1 cellular context compared by ENCODE assay signal in the genomic region with DNA sequence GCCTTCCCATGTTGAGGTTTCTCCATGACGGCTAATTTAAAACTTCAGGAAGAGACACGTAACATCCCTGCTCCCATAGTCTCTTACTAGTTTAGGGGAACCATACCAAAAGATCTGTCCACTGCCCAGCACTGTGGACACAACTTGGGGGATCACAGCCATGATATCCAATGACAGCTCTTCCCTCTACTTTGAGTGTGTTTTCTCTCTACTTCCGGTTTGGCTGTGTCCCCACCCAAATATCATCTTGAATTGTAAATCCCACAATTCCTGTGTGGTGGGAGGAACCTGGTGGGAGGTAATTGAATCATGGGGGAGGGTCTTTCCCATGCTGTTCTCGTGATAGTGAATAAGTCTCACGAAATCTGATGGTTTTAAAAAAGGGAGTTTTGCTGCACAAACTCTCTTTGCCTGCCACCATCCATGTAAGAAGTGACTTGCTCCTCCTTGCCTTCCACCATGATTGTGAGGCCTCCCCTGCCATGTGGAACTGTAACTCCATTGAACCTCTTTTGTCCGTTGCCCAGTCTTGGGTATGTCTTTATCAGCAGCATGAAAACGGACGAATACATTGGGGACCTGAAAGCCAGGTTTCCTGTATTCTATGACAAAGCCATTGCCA.
TF ChIP-seq lines count a peak whose summit lies in the region.

No MANE protein-coding gene starts in this region.

TF ChIP-seq in HepG2, 621 proteins besides CTCF, POLR2A, EP300 and RAD21 (continues in another document):
- TF ChIP-seq MAFG (CRISPR knock-in tag; IDR thresholded peaks at IDR 0.05) (no peak), ZNF629 (CRISPR knock-in tag; conservative IDR thresholded peaks at IDR 0.05) (no peak), TFDP2 (CRISPR knock-in tag; IDR thresholded peaks at IDR 0.05) (no peak), ZNF496 (CRISPR knock-in tag; IDR thresholded peaks at IDR 0.05; ENCODE audit: insufficient replicate concordance) (no peak), ZNF891 (CRISPR knock-in tag; IDR thresholded peaks at IDR 0.05) (no peak), MLXIP (CRISPR knock-in tag; IDR thresholded peaks at IDR 0.05; ENCODE audit: borderline replicate concordance) (no peak), ZNF383 (CRISPR knock-in tag; IDR thresholded peaks at IDR 0.05; ENCODE audit: borderline replicate concordance) (no peak), RAD51 (IDR thresholded peaks at IDR 0.05; ENCODE audit: borderline replicate concordance) (no peak), ELF3 (CRISPR knock-in tag; IDR thresholded peaks at IDR 0.05) (no peak), ARID5B (CRISPR knock-in tag; IDR thresholded peaks at IDR 0.05) (no peak), ISL2 (CRISPR knock-in tag; IDR thresholded peaks at IDR 0.05) (no peak), HNRNPK (IDR thresholded peaks at IDR 0.05; ENCODE audit: low read depth, low read length, poor library complexity, severe bottlenecking) (no peak), ZBTB38 (CRISPR knock-in tag; IDR thresholded peaks at IDR 0.05) (peak; percentile 48; the same call in 1 of the 2 replicates), KDM6A (CRISPR knock-in tag; IDR thresholded peaks at IDR 0.05; ENCODE audit: low read depth) (no peak), ETV6 (CRISPR knock-in tag; conservative IDR thresholded peaks at IDR 0.05) (0 out of 2 replicates have a peak, but pooled peaks have one; percentile 30), NFIC (IDR thresholded peaks at IDR 0.05; ENCODE audit: low read length) (no peak), LCORL (IDR thresholded peaks at IDR 0.05) (no peak), LCORL (CRISPR knock-in tag; IDR thresholded peaks at IDR 0.05) (no peak), ZNF83 (CRISPR knock-in tag; IDR thresholded peaks at IDR 0.05; ENCODE audit: borderline replicate concordance) (no peak), RBM39 (IDR thresholded peaks at IDR 0.05; ENCODE audit: low read depth, low read length, poor library complexity, severe bottlenecking) (no peak), SAFB2 (CRISPR knock-in tag; IDR thresholded peaks at IDR 0.05; ENCODE audit: borderline replicate concordance, low read depth) (0 out of 2 replicates have a peak, but pooled peaks have one; percentile 53), RFXANK (CRISPR knock-in tag; IDR thresholded peaks at IDR 0.05) (no peak), ZNF160 (CRISPR knock-in tag; IDR thresholded peaks at IDR 0.05) (no peak), ZMYM2 (CRISPR knock-in tag; IDR thresholded peaks at IDR 0.05) (no peak), ZNF7 (CRISPR knock-in tag; IDR thresholded peaks at IDR 0.05) (no peak), SMAD3 (CRISPR knock-in tag; IDR thresholded peaks at IDR 0.05) (0 out of 2 replicates have a peak, but pooled peaks have one; percentile 13), PATZ1 (CRISPR knock-in tag; IDR thresholded peaks at IDR 0.05) (no peak; the same call in 1 of the 2 replicates), RFX3 (CRISPR knock-in tag; IDR thresholded peaks at IDR 0.05) (no peak), HOXA5 (CRISPR knock-in tag; IDR thresholded peaks at IDR 0.05) (no peak), TP53 (CRISPR knock-in tag; conservative IDR thresholded peaks at IDR 0.05) (no peak), POGZ (CRISPR knock-in tag; IDR thresholded peaks at IDR 0.05) (peak; percentile 33; the same call in 1 of the 2 replicates), ZNF75D (CRISPR knock-in tag; IDR thresholded peaks at IDR 0.05; ENCODE audit: borderline replicate concordance) (no peak)
- TF ChIP-seq, protein P1, sequence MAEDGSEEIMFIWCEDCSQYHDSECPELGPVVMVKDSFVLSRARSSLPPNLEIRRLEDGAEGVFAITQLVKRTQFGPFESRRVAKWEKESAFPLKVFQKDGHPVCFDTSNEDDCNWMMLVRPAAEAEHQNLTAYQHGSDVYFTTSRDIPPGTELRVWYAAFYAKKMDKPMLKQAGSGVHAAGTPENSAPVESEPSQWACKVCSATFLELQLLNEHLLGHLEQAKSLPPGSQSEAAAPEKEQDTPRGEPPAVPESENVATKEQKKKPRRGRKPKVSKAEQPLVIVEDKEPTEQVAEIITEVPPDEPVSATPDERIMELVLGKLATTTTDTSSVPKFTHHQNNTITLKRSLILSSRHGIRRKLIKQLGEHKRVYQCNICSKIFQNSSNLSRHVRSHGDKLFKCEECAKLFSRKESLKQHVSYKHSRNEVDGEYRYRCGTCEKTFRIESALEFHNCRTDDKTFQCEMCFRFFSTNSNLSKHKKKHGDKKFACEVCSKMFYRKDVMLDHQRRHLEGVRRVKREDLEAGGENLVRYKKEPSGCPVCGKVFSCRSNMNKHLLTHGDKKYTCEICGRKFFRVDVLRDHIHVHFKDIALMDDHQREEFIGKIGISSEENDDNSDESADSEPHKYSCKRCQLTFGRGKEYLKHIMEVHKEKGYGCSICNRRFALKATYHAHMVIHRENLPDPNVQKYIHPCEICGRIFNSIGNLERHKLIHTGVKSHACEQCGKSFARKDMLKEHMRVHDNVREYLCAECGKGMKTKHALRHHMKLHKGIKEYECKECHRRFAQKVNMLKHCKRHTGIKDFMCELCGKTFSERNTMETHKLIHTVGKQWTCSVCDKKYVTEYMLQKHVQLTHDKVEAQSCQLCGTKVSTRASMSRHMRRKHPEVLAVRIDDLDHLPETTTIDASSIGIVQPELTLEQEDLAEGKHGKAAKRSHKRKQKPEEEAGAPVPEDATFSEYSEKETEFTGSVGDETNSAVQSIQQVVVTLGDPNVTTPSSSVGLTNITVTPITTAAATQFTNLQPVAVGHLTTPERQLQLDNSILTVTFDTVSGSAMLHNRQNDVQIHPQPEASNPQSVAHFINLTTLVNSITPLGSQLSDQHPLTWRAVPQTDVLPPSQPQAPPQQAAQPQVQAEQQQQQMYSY (CRISPR knock-in tag; IDR thresholded peaks at IDR 0.05), result no peak
- TF ChIP-seq, protein P2, sequence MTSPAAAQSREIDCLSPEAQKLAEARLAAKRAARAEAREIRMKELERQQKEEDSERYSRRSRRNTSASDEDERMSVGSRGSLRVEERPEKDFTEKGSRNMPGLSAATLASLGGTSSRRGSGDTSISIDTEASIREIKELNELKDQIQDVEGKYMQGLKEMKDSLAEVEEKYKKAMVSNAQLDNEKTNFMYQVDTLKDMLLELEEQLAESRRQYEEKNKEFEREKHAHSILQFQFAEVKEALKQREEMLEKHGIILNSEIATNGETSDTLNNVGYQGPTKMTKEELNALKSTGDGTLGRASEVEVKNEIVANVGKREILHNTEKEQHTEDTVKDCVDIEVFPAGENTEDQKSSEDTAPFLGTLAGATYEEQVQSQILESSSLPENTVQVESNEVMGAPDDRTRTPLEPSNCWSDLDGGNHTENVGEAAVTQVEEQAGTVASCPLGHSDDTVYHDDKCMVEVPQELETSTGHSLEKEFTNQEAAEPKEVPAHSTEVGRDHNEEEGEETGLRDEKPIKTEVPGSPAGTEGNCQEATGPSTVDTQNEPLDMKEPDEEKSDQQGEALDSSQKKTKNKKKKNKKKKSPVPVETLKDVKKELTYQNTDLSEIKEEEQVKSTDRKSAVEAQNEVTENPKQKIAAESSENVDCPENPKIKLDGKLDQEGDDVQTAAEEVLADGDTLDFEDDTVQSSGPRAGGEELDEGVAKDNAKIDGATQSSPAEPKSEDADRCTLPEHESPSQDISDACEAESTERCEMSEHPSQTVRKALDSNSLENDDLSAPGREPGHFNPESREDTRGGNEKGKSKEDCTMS (CRISPR knock-in tag; conservative IDR thresholded peaks at IDR 0.05), result no peak
- TF ChIP-seq, protein P3, sequence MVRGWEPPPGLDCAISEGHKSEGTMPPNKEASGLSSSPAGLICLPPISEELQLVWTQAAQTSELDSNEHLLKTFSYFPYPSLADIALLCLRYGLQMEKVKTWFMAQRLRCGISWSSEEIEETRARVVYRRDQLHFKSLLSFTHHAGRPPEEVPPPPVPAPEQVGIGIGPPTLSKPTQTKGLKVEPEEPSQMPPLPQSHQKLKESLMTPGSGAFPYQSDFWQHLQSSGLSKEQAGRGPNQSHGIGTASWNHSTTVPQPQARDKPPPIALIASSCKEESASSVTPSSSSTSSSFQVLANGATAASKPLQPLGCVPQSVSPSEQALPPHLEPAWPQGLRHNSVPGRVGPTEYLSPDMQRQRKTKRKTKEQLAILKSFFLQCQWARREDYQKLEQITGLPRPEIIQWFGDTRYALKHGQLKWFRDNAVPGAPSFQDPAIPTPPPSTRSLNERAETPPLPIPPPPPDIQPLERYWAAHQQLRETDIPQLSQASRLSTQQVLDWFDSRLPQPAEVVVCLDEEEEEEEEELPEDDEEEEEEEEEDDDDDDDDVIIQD (CRISPR knock-in tag; IDR thresholded peaks at IDR 0.05; ENCODE audit: low read depth), result 0 out of 2 replicates have a peak, but pooled peaks have one; percentile 27
- TF ChIP-seq, protein P4, sequence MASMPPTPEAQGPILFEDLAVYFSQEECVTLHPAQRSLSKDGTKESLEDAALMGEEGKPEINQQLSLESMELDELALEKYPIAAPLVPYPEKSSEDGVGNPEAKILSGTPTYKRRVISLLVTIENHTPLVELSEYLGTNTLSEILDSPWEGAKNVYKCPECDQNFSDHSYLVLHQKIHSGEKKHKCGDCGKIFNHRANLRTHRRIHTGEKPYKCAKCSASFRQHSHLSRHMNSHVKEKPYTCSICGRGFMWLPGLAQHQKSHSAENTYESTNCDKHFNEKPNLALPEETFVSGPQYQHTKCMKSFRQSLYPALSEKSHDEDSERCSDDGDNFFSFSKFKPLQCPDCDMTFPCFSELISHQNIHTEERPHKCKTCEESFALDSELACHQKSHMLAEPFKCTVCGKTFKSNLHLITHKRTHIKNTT (CRISPR knock-in tag; IDR thresholded peaks at IDR 0.05), result no peak
